Comparison of ENCODE assay signal across 17 cellular contexts in the genomic region with DNA sequence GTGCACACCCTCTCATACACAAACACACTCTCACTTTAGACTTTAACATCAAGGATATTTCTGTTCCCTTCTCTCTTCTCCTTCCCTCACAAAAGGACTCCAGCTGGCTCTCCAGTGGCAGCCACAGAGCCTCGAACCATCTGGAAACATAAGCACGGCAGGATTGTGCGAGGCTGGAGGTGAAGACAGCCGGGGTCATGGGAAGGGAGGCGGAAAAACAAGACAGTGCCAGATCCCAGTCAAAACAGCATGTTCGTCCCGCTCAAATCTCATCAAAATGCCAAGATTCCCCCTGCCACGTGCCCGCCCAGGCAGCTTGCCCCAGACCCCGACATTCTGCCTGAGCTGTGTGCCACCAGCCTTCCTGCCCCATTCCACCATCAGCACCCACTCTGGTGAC.
A peak's percentile ranks its signal among the peaks of the same experiment; 100 is the strongest.
DNase-seq lines count a peak whose midpoint lies in the region; ATAC-seq and TF ChIP-seq lines count a peak whose summit lies in the region.
"Had no signal": no experiment of that assay in that cellular context is flagged by ENCODE, and none has a peak within 500 bp of the region (broad histone marks: within the 10 kb centered on the region; RNA-seq: fewer than 3 reads in every experiment).

No MANE protein-coding gene starts in this region.

- POLR2A ChIA-PET in GM10248 (lab: Yijun Ruan, JAX): no interaction called here

- H3K36me3 ChIP-seq in WERI-Rb-1: no peaks in the 10 kb centered on the region
- H3K36me3 ChIP-seq: BLaER1 treated with 17β-estradiol and CSF1 and Interleukin-3, amounts not matched to agents 10 nM and 100 nM; left lung had no signal

- no peaks in the 10 kb centered on the region for H3K9me3 ChIP-seq in WERI-Rb-1 (ENCODE audit: severe bottlenecking)
- H3K9me3 ChIP-seq: left lung had no signal

- peak overlapping the region; percentile 33; the same call in 1 of the 2 replicates for H3K27ac ChIP-seq in C4-2B
- no peak overlapping the region for H3K27ac ChIP-seq in WERI-Rb-1

- H3K4me3 ChIP-seq in WERI-Rb-1 (ENCODE audit: low read depth, low read length): no peak overlapping the region
- H3K4me3 ChIP-seq: BLaER1 treated with 17β-estradiol and CSF1 and Interleukin-3, amounts not matched to agents 10 nM and 100 nM; left lung had no signal

- peak; percentile 21 for DNase-seq in NCI-H2107 treated with DMSO at 0.1 percent for 48 hours (lab: John Stamatoyannopoulos, UW; ENCODE audit: unreplicated experiment)
- no peak for DNase-seq in NCI-H2107 (lab: John Stamatoyannopoulos, UW)
- DNase-seq in WERI-Rb-1: peak; percentile 40
- peak; percentile 32 for DNase-seq in left kidney (ENCODE audit: low read depth, low spot score)
- DNase-seq in GM10248 (ENCODE audit: extremely low spot score): no peak
- no peak for DNase-seq in activated naive CD4-positive, alpha-beta T cell treated with anti-CD3 and anti-CD28 coated beads, Interleukin-2, amount 50 U/mL, for 16 hours
- DNase-seq: 8988T; activated CD4-positive, CD25-positive, alpha-beta regulatory T cell treated with anti-CD3 and anti-CD28 coated beads, Interleukin-2, amount 50 U/mL, for 72 hours; central memory CD4-positive, alpha-beta T cell; foreskin melanocyte; left lung; NCI-H187 treated with DMSO at 0.1 percent for 48 hours; NCI-H774; stimulated activated naive CD4-positive, alpha-beta T cell treated with Interleukin-2 at 50 U/mL for 16 hours had no signal

- H3K27me3 ChIP-seq in WERI-Rb-1 (ENCODE audit: insufficient read depth, low read depth, severe bottlenecking): no peaks in the 10 kb centered on the region
- H3K27me3 ChIP-seq: BLaER1 treated with 17β-estradiol and CSF1 and Interleukin-3, amounts not matched to agents 10 nM and 100 nM; left lung had no signal

- CTCF ChIA-PET in GM10248 (lab: Yijun Ruan, JAX): interaction anchor here (1.4 kb wide), 1 partner anchor 218 kb away, joined by 5 read pairs; no protein-coding TSS in a partner anchor

- no peak for ATAC-seq in HG03342 (IDR thresholded peaks at IDR 0.05; ENCODE audit: unreplicated experiment)

- TF ChIP-seq CTCF in C4-2B (conservative IDR thresholded peaks at IDR 0.05) (no peak), WERI-Rb-1 (IDR thresholded peaks at IDR 0.05; ENCODE audit: low read depth, low read length) (no peak), GM10248 (IDR thresholded peaks at IDR 0.05; ENCODE audit: control extremely low read depth, extremely low read depth, low read depth, missing control alignments) (no peak)

Comparison
In these comparisons a context has a peak if more than half of its experiments do, and no peak if none do; other contexts are left out.
1. DNase-seq: peak in NCI-H2107 treated with DMSO at 0.1 percent for 48 hours (single experiment), WERI-Rb-1 (single experiment) and left kidney (single experiment); none in NCI-H2107 (single experiment), GM10248 (single experiment) and activated naive CD4-positive, alpha-beta T cell treated with anti-CD3 and anti-CD28 coated beads, Interleukin-2, amount 50 U/mL, for 16 hours (single experiment).